In genomic region chr6:26327450-26328264, GRCh38 we compare ENCODE assay signal across 1 cellular context.
TF ChIP-seq lines count a peak whose summit lies in the region.

No MANE protein-coding gene starts in this region.

TF ChIP-seq in K562, 482 proteins besides CTCF, POLR2A, EP300 and RAD21 (continued from another document and continues in another):
- TF ChIP-seq CLOCK (CRISPR knock-in tag; IDR thresholded peaks at IDR 0.05; ENCODE audit: borderline replicate concordance) (no peak), NCOA4 (IDR thresholded peaks at IDR 0.05; ENCODE audit: partially characterized antibody) (no peak), L3MBTL2 (IDR thresholded peaks at IDR 0.05) (peak; percentile 20), ZNF444 (CRISPR knock-in tag; IDR thresholded peaks at IDR 0.05) (no peak), ZFP36 (IDR thresholded peaks at IDR 0.05; ENCODE audit: low read depth, low read length, partially characterized antibody) (no peak), KDM4B (IDR thresholded peaks at IDR 0.05; ENCODE audit: borderline replicate concordance in 2 of 2, low read depth in 1 of 2) (no peak), CHCHD3 (CRISPR knock-in tag; IDR thresholded peaks at IDR 0.05) (peak; percentile 71; the same call in 1 of the 2 replicates), ZNF561 (CRISPR knock-in tag; conservative IDR thresholded peaks at IDR 0.05) (no peak), POLR2H (tag; IDR thresholded peaks at IDR 0.05; ENCODE audit: low read depth) (peak; percentile 100), CHD2 (IDR thresholded peaks at IDR 0.05; ENCODE audit: low read depth, low read length) (peak; percentile 62; the same call in 1 of the 2 replicates), HSF4 (CRISPR knock-in tag; IDR thresholded peaks at IDR 0.05; ENCODE audit: borderline replicate concordance) (no peak), RNF2 (IDR thresholded peaks at IDR 0.05) (peak; percentile 73), ZNF592 (IDR thresholded peaks at IDR 0.05) (peak; percentile 89), KAT8 (IDR thresholded peaks at IDR 0.05; ENCODE audit: low read depth) (no peak), KDM1A (IDR thresholded peaks at IDR 0.05) (peak; percentile 5 to 44; a peak in 1 of 4 replicates), TBP (optimal IDR thresholded peaks at IDR 0.05; ENCODE audit: low read depth, low read length) (peak; percentile 99), BCLAF1 (IDR thresholded peaks at IDR 0.05; ENCODE audit: borderline replicate concordance in 1 of 2, control insufficient read depth in 1 of 2, low read depth in 2 of 2, low read length in 1 of 2) (0 out of 4 replicates have a peak, but pooled peaks of 1 of the 2 experiments have one; percentile 58), TEAD1 (CRISPR knock-in tag; IDR thresholded peaks at IDR 0.05) (no peak), ZBTB7A (IDR thresholded peaks at IDR 0.05; ENCODE audit: borderline replicate concordance, control insufficient read depth, low read depth, low read length) (peak; percentile 84; the same call in 1 of the 2 replicates), ATF2 (CRISPR knock-in tag; IDR thresholded peaks at IDR 0.05) (no peak), NR2C1 (IDR thresholded peaks at IDR 0.05) (peak; percentile 21; the same call in 1 of the 2 replicates), NR2C1 (tag; IDR thresholded peaks at IDR 0.05) (peak; percentile 25; the same call in 1 of the 2 replicates), PHB2 (IDR thresholded peaks at IDR 0.05; ENCODE audit: low read depth) (no peak), ZNF766 (CRISPR knock-in tag; conservative IDR thresholded peaks at IDR 0.05) (peak; percentile 24; the same call in 1 of the 2 replicates), MAX (CRISPR knock-in tag; IDR thresholded peaks at IDR 0.05) (no peak), HIVEP1 (CRISPR knock-in tag; IDR thresholded peaks at IDR 0.05) (no peak), ZKSCAN3 (CRISPR knock-in tag; IDR thresholded peaks at IDR 0.05) (no peak), MAFF (IDR thresholded peaks at IDR 0.05; ENCODE audit: low read length) (no peak), HDAC3 (IDR thresholded peaks at IDR 0.05; ENCODE audit: borderline replicate concordance, partially characterized antibody) (peak; percentile 56), ZNF764 (CRISPR knock-in tag; IDR thresholded peaks at IDR 0.05; ENCODE audit: low read depth) (peak; percentile 89), MTA2 (IDR thresholded peaks at IDR 0.05; ENCODE audit: low read depth) (no peak), GTF2F1 (IDR thresholded peaks at IDR 0.05; ENCODE audit: low read depth, low read length) (no peak), CREB3L1 (IDR thresholded peaks at IDR 0.05; ENCODE audit: borderline replicate concordance, low read depth) (peak; percentile 67), RFX7 (CRISPR knock-in tag; IDR thresholded peaks at IDR 0.05) (no peak), RBM14 (IDR thresholded peaks at IDR 0.05; ENCODE audit: borderline replicate concordance, insufficient read depth, low read depth, low read length) (no peak), ZNF384 (IDR thresholded peaks at IDR 0.05; ENCODE audit: low read depth, low read length) (peak; percentile 75; the same call in 1 of the 2 replicates), THRAP3 (IDR thresholded peaks at IDR 0.05; ENCODE audit: borderline replicate concordance) (no peak), KLF16 (IDR thresholded peaks at IDR 0.05) (no peak), ZHX1 (conservative IDR thresholded peaks at IDR 0.05; ENCODE audit: low read length) (peak; percentile 51; the same call in 1 of the 2 replicates), THAP7 (CRISPR knock-in tag; IDR thresholded peaks at IDR 0.05) (no peak), POLR2G (IDR thresholded peaks at IDR 0.05; ENCODE audit: low read depth, low read length) (no peak), TCF3 (CRISPR knock-in tag; IDR thresholded peaks at IDR 0.05) (no peak; the same call in 1 of the 2 replicates)
